Comparison of ENCODE assay signal across 30 cellular contexts in genomic region chr7:157853789-157854065, GRCh38.
"Had no signal": no experiment of that assay in that cellular context is flagged by ENCODE, and none has a peak within 500 bp of the region (broad histone marks: within the 10 kb centered on the region; RNA-seq: fewer than 3 reads in every experiment).

No MANE protein-coding gene starts in this region.

- FAIRE-seq: colon, small intestine had no signal

- H3K4me3 Mint-ChIP-seq: activated CD4-positive, alpha-beta T cell treated with anti-CD3 and anti-CD28 coated beads for 36 hours; activated naive CD4-positive, alpha-beta T cell treated with anti-CD3 and anti-CD28 coated beads for 36 hours; activated naive CD8-positive, alpha-beta T cell treated with anti-CD3 and anti-CD28 coated beads for 36 hours; activated T-helper 1 cell treated with anti-CD3 and anti-CD28 coated beads, Interleukin-12 subunit alpha, Interleukin-12 subunit beta, Interleukin-2, Interleukin-4 antibody, amounts not matched to agents 30 ng/mL and 10 ng/mL and 1 ng/mL, durations not matched to agents 14 hours and 24 hours and 36 hours; brain; endodermal cell; nephron; T-cell had no signal

- H3K4me1 ChIP-seq: ascending aorta, foreskin keratinocyte, thyroid gland had no signal

- H3K9me3 Mint-ChIP-seq: activated B cell treated with CpG ODN at 0.5 μM for 24 hours; activated naive CD4-positive, alpha-beta T cell treated with anti-CD3 and anti-CD28 coated beads for 36 hours; activated naive CD8-positive, alpha-beta T cell treated with anti-CD3 and anti-CD28 coated beads for 36 hours; activated T-helper 1 cell treated with anti-CD3 and anti-CD28 coated beads, Interleukin-12 subunit alpha, Interleukin-12 subunit beta, Interleukin-2, Interleukin-4 antibody, amounts not matched to agents 30 ng/mL and 10 ng/mL and 1 ng/mL, durations not matched to agents 14 hours and 24 hours and 36 hours; nephron; T-cell had no signal

- DNase-seq: activated B cell treated with CpG ODN at 0.5 μM for 24 hours; activated CD4-positive, alpha-beta T cell treated with anti-CD3 and anti-CD28 coated beads for 36 hours; activated CD4-positive, alpha-beta T cell treated with anti-CD3 and anti-CD28 coated beads, Interleukin-2, amount 50 U/mL, for 48 hours; activated CD8-positive, alpha-beta memory T cell treated with anti-CD3 and anti-CD28 coated beads for 24 hours; activated effector memory CD4-positive, alpha-beta T cell treated with anti-CD3 and anti-CD28 coated beads, Interleukin-2, amount 50 U/mL, for 16 hours; activated naive CD4-positive, alpha-beta T cell treated with anti-CD3 and anti-CD28 coated beads for 36 hours; activated naive CD8-positive, alpha-beta T cell treated with anti-CD3 and anti-CD28 coated beads for 36 hours; activated T-cell treated with anti-CD3 and anti-CD28 coated beads, Interleukin-2, amount 50 U/mL, for 1 hour; central memory CD4-positive, alpha-beta T cell; endodermal cell; foreskin keratinocyte; kidney glomerular epithelial cell; ovary; stimulated activated CD4-positive, alpha-beta T cell treated with anti-CD3 and anti-CD28 coated beads, Interleukin-15, amount 100 ng/mL, for 24 hours; stimulated activated CD4-positive, alpha-beta T cell treated with anti-CD3 and anti-CD28 coated beads, Interleukin-2, amount 100 ng/mL, for 24 hours; stimulated activated naive B cell treated with anti-CD40 and anti-IgM and Interleukin-4, amounts not matched to agents 10 μg/mL and 1 μg/mL and 100 μg/mL, for 72 hours had no signal

- ATAC-seq: activated CD4-positive, alpha-beta T cell treated with anti-CD3 and anti-CD28 coated beads for 36 hours; foreskin keratinocyte; T-cell had no signal

- H3K27me3 ChIP-seq: ascending aorta, foreskin keratinocyte, ovary, thyroid gland had no signal

- H3K27ac ChIP-seq: ascending aorta, foreskin keratinocyte, ovary, thyroid gland had no signal

- H3K4me3 ChIP-seq: ascending aorta, dorsolateral prefrontal cortex, esophagus muscularis mucosa, ovary, thyroid gland had no signal

- H3K36me3 Mint-ChIP-seq: activated naive CD8-positive, alpha-beta T cell treated with anti-CD3 and anti-CD28 coated beads for 36 hours; brain; T-cell had no signal

- H3K27me3 Mint-ChIP-seq: activated B cell treated with CpG ODN at 0.5 μM for 24 hours; activated CD4-positive, alpha-beta T cell treated with anti-CD3 and anti-CD28 coated beads for 36 hours; activated naive CD8-positive, alpha-beta T cell treated with anti-CD3 and anti-CD28 coated beads for 36 hours had no signal

- H3K9me3 ChIP-seq: ascending aorta, esophagus muscularis mucosa, heart right ventricle, left lung, ovary, stomach, thyroid gland had no signal

- H3K36me3 ChIP-seq: ascending aorta, esophagus muscularis mucosa, heart right ventricle, ovary, stomach, thyroid gland had no signal

- H3K27ac Mint-ChIP-seq: activated B cell treated with CpG ODN at 0.5 μM for 24 hours; activated CD4-positive, alpha-beta T cell treated with anti-CD3 and anti-CD28 coated beads for 36 hours; activated naive CD4-positive, alpha-beta T cell treated with anti-CD3 and anti-CD28 coated beads for 36 hours; activated naive CD8-positive, alpha-beta T cell treated with anti-CD3 and anti-CD28 coated beads for 36 hours; activated T-helper 1 cell treated with anti-CD3 and anti-CD28 coated beads, Interleukin-12 subunit alpha, Interleukin-12 subunit beta, Interleukin-2, Interleukin-4 antibody, amounts not matched to agents 30 ng/mL and 10 ng/mL and 1 ng/mL, durations not matched to agents 14 hours and 24 hours and 36 hours; brain; endodermal cell; progenitor cell of endocrine pancreas; stimulated activated naive B cell treated with anti-CD40 and anti-IgM and Interleukin-4, amounts not matched to agents 10 μg/mL and 1 μg/mL and 100 μg/mL, for 72 hours; T-cell had no signal
